ENCODE assay signal across 8 cellular contexts in the genomic region with DNA sequence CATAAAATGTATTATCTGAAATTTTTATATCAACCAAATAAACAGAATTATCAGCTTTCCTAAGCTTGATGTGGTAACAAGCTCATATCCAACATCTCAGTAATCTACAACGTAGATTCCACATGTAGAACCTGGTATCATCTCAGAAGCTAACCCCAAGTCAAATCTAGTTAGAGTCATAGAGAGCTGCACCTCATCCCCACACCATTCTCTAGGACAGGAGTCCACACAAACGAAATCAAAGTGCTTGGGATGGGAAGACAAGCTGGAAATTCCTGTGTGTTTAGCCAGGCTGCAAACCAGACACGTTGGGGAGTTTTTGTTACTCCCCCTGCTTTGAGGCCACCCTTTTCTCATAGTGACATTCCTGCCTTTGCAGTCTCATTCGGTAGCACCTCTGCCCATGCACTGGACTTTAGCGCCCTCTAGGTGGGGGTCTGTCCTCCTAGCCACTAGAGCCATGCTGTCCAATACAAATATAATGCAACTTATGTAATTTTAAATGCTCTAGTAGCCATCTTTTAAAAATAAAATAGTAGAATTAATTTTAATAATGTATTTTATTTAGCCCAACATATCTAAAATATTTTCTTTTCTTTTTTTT. TPM values are rescaled to one million over a fixed set of nuclear protein-coding genes. Genes with fewer than 3 reads are reported as not detected.
A peak's percentile ranks its signal among the peaks of the same experiment; 100 is the strongest.
DNase-seq lines count a peak whose midpoint lies in the region; ATAC-seq and TF ChIP-seq lines count a peak whose summit lies in the region.

No MANE protein-coding gene starts in this region.

- H3K9me3 Mint-ChIP-seq in activated CD4-positive, alpha-beta T cell treated with anti-CD3 and anti-CD28 coated beads for 36 hours (ENCODE audit: low read depth) = no peaks in the 10 kb centered on the region

- no peaks in the 10 kb centered on the region for H3K4me1 Mint-ChIP-seq in activated CD4-positive, alpha-beta T cell treated with anti-CD3 and anti-CD28 coated beads for 36 hours

- H3K27ac Mint-ChIP-seq in activated CD4-positive, alpha-beta T cell treated with anti-CD3 and anti-CD28 coated beads for 36 hours = no peak overlapping the region

- no peaks in the 10 kb centered on the region for H3K79me2 ChIP-seq in smooth muscle cell (ENCODE audit: low read depth)

- no peak overlapping the region for H3K27ac ChIP-seq in VCaP
- no peak overlapping the region for H3K27ac ChIP-seq in smooth muscle cell (ENCODE audit: low read depth)

- no peak overlapping the region for H3K4me2 ChIP-seq in smooth muscle cell

- CTCF ChIA-PET in activated CD4-positive, alpha-beta T cell treated with anti-CD3 and anti-CD28 coated beads for 36 hours (lab: Charles Lee) = interaction anchor here (0.7 to 1.5 kb wide), 6 partner anchors 8 to 1234 kb away, joined by 3 to 5 read pairs (median 3); no protein-coding TSS in a partner anchor

- H3K36me3 ChIP-seq in H7 (replicated peaks; ENCODE audit: control insufficient read depth, insufficient read depth, low read length) (no peaks in the 10 kb centered on the region), smooth muscle cell (ENCODE audit: low read depth) (no peaks in the 10 kb centered on the region)

- H3K9ac ChIP-seq in smooth muscle cell (ENCODE audit: low read depth) = no peak overlapping the region

- 16% methylated on average over 5 of the region's 5 CpGs for WGBS in smooth muscle cell (ENCODE audit: low lambda C conversion rate)

- TF ChIP-seq CTCF in VCaP (conservative IDR thresholded peaks at IDR 0.05) = peak; percentile 75
- TF ChIP-seq CTCF in smooth muscle cell (IDR thresholded peaks at IDR 0.05; ENCODE audit: borderline replicate concordance, insufficient read depth, poor library complexity, severe bottlenecking) = peak; percentile 67

- no peak overlapping the region for H3K4me3 Mint-ChIP-seq in activated CD4-positive, alpha-beta T cell treated with anti-CD3 and anti-CD28 coated beads for 36 hours

- no peak overlapping the region for H3K4me3 ChIP-seq in H7 (ENCODE audit: insufficient read depth, low read depth, low read length)
- no peak overlapping the region for H3K4me3 ChIP-seq in smooth muscle cell

- no peaks in the 10 kb centered on the region for H3K9me3 ChIP-seq in smooth muscle cell (replicated peaks; ENCODE audit: low read depth)

- no peak overlapping the region for H2AFZ ChIP-seq in smooth muscle cell (ENCODE audit: low read depth)

- H3K36me3 Mint-ChIP-seq in activated CD4-positive, alpha-beta T cell treated with anti-CD3 and anti-CD28 coated beads for 36 hours (ENCODE audit: low read depth) = no peaks in the 10 kb centered on the region

- ATAC-seq in activated CD4-positive, alpha-beta T cell treated with anti-CD3 and anti-CD28 coated beads for 36 hours = peak; percentile 71

- intact Hi-C loops in activated CD4-positive, alpha-beta T cell treated with anti-CD3 and anti-CD28 coated beads for 36 hours (cut with DNase I, micrococcal nuclease) = loop anchor here in 1 of 2 experiments (1.0 to 5.0 kb wide), 2 partner anchors 829 to 1177 kb away; no protein-coding TSS in a partner anchor

- H3F3A ChIP-seq in smooth muscle cell (ENCODE audit: low read depth) = no peaks in the 10 kb centered on the region

- H3K27me3 ChIP-seq in H7 (ENCODE audit: control insufficient read depth, insufficient read depth, low read length) = no peaks in the 10 kb centered on the region
- no peaks in the 10 kb centered on the region for H3K27me3 ChIP-seq in smooth muscle cell (ENCODE audit: low read depth)

- POLR2A ChIA-PET in activated CD4-positive, alpha-beta T cell treated with anti-CD3 and anti-CD28 coated beads for 36 hours (lab: Charles Lee) = no interaction called here

- DNase-seq in activated CD4-positive, alpha-beta T cell treated with anti-CD3 and anti-CD28 coated beads for 36 hours = peak; percentile 71
- DNase-seq in activated CD4-positive, alpha-beta T cell treated with anti-CD3 and anti-CD28 coated beads for 1 hour = no peak
- DNase-seq in H7 = peak; percentile 76
- peak; percentile 30 for DNase-seq in NCI-H2029 treated with DMSO at 0.1 percent for 48 hours (lab: John Stamatoyannopoulos, UW)
- peak; percentile 63 for DNase-seq in glomerular visceral epithelial cell (ENCODE audit: extremely low spot score)
- no peak for DNase-seq in smooth muscle cell (lab: John Stamatoyannopoulos, UW; ENCODE audit: unreplicated experiment)
- no peak for DNase-seq in cerebellar nuclear complex (lab: John Stamatoyannopoulos, UW)

- H4K20me1 ChIP-seq in smooth muscle cell (ENCODE audit: low read depth) = no peaks in the 10 kb centered on the region

- no peaks in the 10 kb centered on the region for H3K4me1 ChIP-seq in smooth muscle cell (ENCODE audit: low read depth)

- H3K27me3 Mint-ChIP-seq in activated CD4-positive, alpha-beta T cell treated with anti-CD3 and anti-CD28 coated beads for 36 hours = peaks cover 16% of the 10 kb centered on the region

RNA-seq across cellular contexts. Expression of a gene that starts 28.1 kb away (rescaled TPM):
- total RNA-seq in activated CD4-positive, alpha-beta T cell treated with anti-CD3 and anti-CD28 coated beads for 36 hours = under 1 TPM; 0.07 to 0.21 TPM
- total RNA-seq in H7 (2014; rRNA removed; shearing (Covaris generic)) = 10.3 and 15.7 TPM in 2 replicates
- 2.0 and 12.5 TPM in 2 replicates for total RNA-seq in smooth muscle cell
- 0.47 and 0.73 TPM in 2 replicates for polyA plus RNA-seq in smooth muscle cell

Comparison
In these comparisons a context has a peak if more than half of its experiments do, and no peak if none do; other contexts are left out.
1. DNase-seq: peak in activated CD4-positive, alpha-beta T cell treated with anti-CD3 and anti-CD28 coated beads for 36 hours (single experiment), H7 (single experiment), NCI-H2029 treated with DMSO at 0.1 percent for 48 hours (single experiment) and glomerular visceral epithelial cell (single experiment); none in activated CD4-positive, alpha-beta T cell treated with anti-CD3 and anti-CD28 coated beads for 1 hour (single experiment), smooth muscle cell (single experiment) and cerebellar nuclear complex (0 of 2).